Comparison of ENCODE assay signal across 1 cellular context in genomic region chr1:40531381-40532061, GRCh38.
A peak's percentile ranks its signal among the peaks of the same experiment; 100 is the strongest.
TF ChIP-seq lines count a peak whose summit lies in the region.

TSS of gene ZNF684 (plus strand) at chr1:40531637. CDS start at chr1:40533167, 1,530 bp downstream.

TF ChIP-seq in K562, 482 proteins besides CTCF, POLR2A, EP300 and RAD21 (continued from another document and continues in another):
- TF ChIP-seq ZBTB2 (IDR thresholded peaks at IDR 0.05) (0 out of 2 replicates have a peak, but pooled peaks have one; percentile 8), BRD9 (IDR thresholded peaks at IDR 0.05; ENCODE audit: low read depth, partially characterized antibody) (no peak), SRSF1 (IDR thresholded peaks at IDR 0.05; ENCODE audit: low read depth, low read length) (no peak), SP1 (CRISPR knock-in tag; IDR thresholded peaks at IDR 0.05) (peak; percentile 77; the same call in 1 of the 2 replicates), CXXC5 (CRISPR knock-in tag; IDR thresholded peaks at IDR 0.05) (peak; percentile 87), ETS1 (conservative IDR thresholded peaks at IDR 0.05; ENCODE audit: control insufficient read depth, low read depth, low read length) (peak; percentile 83; the same call in 1 of the 2 replicates), NEUROD1 (IDR thresholded peaks at IDR 0.05; ENCODE audit: borderline replicate concordance, low read depth, low read length, partially characterized antibody) (peak; percentile 1), MECOM (CRISPR knock-in tag; IDR thresholded peaks at IDR 0.05) (0 out of 2 replicates have a peak, but pooled peaks have one; percentile 53), BCL6 (CRISPR knock-in tag; IDR thresholded peaks at IDR 0.05) (no peak), RBM25 (IDR thresholded peaks at IDR 0.05; ENCODE audit: low read depth, low read length, severe bottlenecking) (no peak), ZNF589 (CRISPR knock-in tag; IDR thresholded peaks at IDR 0.05; ENCODE audit: low read depth) (no peak), DPF2 (IDR thresholded peaks at IDR 0.05) (0 out of 2 replicates have a peak, but pooled peaks have one; percentile 19), THRB (CRISPR knock-in tag; conservative IDR thresholded peaks at IDR 0.05) (no peak), ZNF316 (IDR thresholded peaks at IDR 0.05) (peak; percentile 71), NCOA1 (IDR thresholded peaks at IDR 0.05; ENCODE audit: low read depth) (no peak), OTX1 (CRISPR knock-in tag; IDR thresholded peaks at IDR 0.05) (no peak), ATF4 (CRISPR knock-in tag; IDR thresholded peaks at IDR 0.05) (no peak), C11orf30 (IDR thresholded peaks at IDR 0.05; ENCODE audit: low read depth) (peak; percentile 62), CHAMP1 (IDR thresholded peaks at IDR 0.05) (no peak), GABPA (tag; conservative IDR thresholded peaks at IDR 0.05; ENCODE audit: low read depth) (peak; percentile 98), ATF2 (CRISPR knock-in tag; IDR thresholded peaks at IDR 0.05) (no peak), HMGN3 (IDR thresholded peaks at IDR 0.05; ENCODE audit: borderline replicate concordance, extremely low read depth, insufficient read length, low read depth, low read length) (no peak), PKNOX1 (IDR thresholded peaks at IDR 0.05) (peak; percentile 72), MITF (IDR thresholded peaks at IDR 0.05) (0 out of 2 replicates have a peak, but pooled peaks have one; percentile 19), REST (CRISPR knock-in tag; IDR thresholded peaks at IDR 0.05; ENCODE audit: low read depth) (no peak), FOXP4 (CRISPR knock-in tag; IDR thresholded peaks at IDR 0.05; ENCODE audit: borderline replicate concordance) (peak; percentile 62; the same call in 1 of the 2 replicates), ZBTB7A (IDR thresholded peaks at IDR 0.05; ENCODE audit: borderline replicate concordance, control insufficient read depth, low read depth, low read length) (no peak), KDM4B (IDR thresholded peaks at IDR 0.05; ENCODE audit: borderline replicate concordance in 2 of 2, low read depth in 1 of 2) (peak in 1 of 2 experiments; percentile 72; a peak in 2 of 4 replicates), NR4A1 (CRISPR knock-in tag; IDR thresholded peaks at IDR 0.05) (no peak), NR4A1 (tag; IDR thresholded peaks at IDR 0.05) (no peak), ZNF717 (CRISPR knock-in tag; IDR thresholded peaks at IDR 0.05) (no peak), TAF1 (IDR thresholded peaks at IDR 0.05; ENCODE audit: control insufficient read depth, extremely low read depth, insufficient read depth, low read length, severe bottlenecking) (peak; percentile 80), TFAP4 (CRISPR knock-in tag; IDR thresholded peaks at IDR 0.05; ENCODE audit: borderline replicate concordance) (peak; percentile 84), GATA2 (CRISPR knock-in tag; IDR thresholded peaks at IDR 0.05) (peak; percentile 91), ZBED1 (IDR thresholded peaks at IDR 0.05) (0 out of 2 replicates have a peak, but pooled peaks have one; percentile 58)
